1 cellular context compared by ENCODE assay signal in genomic region chr15:58696740-58697139, GRCh38.
TF ChIP-seq lines count a peak whose summit lies in the region.

No MANE protein-coding gene starts in this region.

TF ChIP-seq in WTC11, 78 proteins besides CTCF, POLR2A, EP300 and RAD21:
- TF ChIP-seq GTF2I (CRISPR knock-in tag; conservative IDR thresholded peaks at IDR 0.05) (no peak), ZNF423 (CRISPR knock-in tag; IDR thresholded peaks at IDR 0.05) (no peak), SMAD4 (CRISPR knock-in tag; IDR thresholded peaks at IDR 0.05) (no peak), EMX1 (CRISPR knock-in tag; IDR thresholded peaks at IDR 0.05) (no peak), ZNF416 (CRISPR knock-in tag; IDR thresholded peaks at IDR 0.05) (no peak), NR3C1 (CRISPR knock-in tag; conservative IDR thresholded peaks at IDR 0.05; ENCODE audit: low read depth) (no peak), USF2 (CRISPR knock-in tag; IDR thresholded peaks at IDR 0.05) (no peak), GABPB1 (CRISPR knock-in tag; IDR thresholded peaks at IDR 0.05) (no peak), ATF2 (CRISPR knock-in tag; IDR thresholded peaks at IDR 0.05; ENCODE audit: borderline replicate concordance, low read depth) (no peak), E2F4 (CRISPR knock-in tag; IDR thresholded peaks at IDR 0.05; ENCODE audit: borderline replicate concordance, low read depth) (no peak), ZNF512 (CRISPR knock-in tag; IDR thresholded peaks at IDR 0.05; ENCODE audit: borderline replicate concordance) (no peak), GRHL2 (CRISPR knock-in tag; IDR thresholded peaks at IDR 0.05; ENCODE audit: insufficient replicate concordance, severe bottlenecking) (no peak), IRF1 (CRISPR knock-in tag; IDR thresholded peaks at IDR 0.05) (no peak), MLX (CRISPR knock-in tag; IDR thresholded peaks at IDR 0.05) (no peak), CREB1 (CRISPR knock-in tag; IDR thresholded peaks at IDR 0.05) (no peak), ZNF317 (CRISPR knock-in tag; IDR thresholded peaks at IDR 0.05; ENCODE audit: borderline replicate concordance, low read depth) (no peak), OVOL2 (CRISPR knock-in tag; IDR thresholded peaks at IDR 0.05; ENCODE audit: borderline replicate concordance) (no peak)
